ENCODE assay signal across 19 cellular contexts in genomic region chr12:62976110-62976640, GRCh38. TPM values are rescaled to one million over a fixed set of nuclear protein-coding genes. Genes with fewer than 3 reads are reported as not detected.
DNase-seq lines count a peak whose midpoint lies in the region; ATAC-seq, FAIRE-seq and TF ChIP-seq lines count a peak whose summit lies in the region.
"Had no signal": no experiment of that assay in that cellular context is flagged by ENCODE, and none has a peak within 500 bp of the region (broad histone marks: within the 10 kb centered on the region; RNA-seq: fewer than 3 reads in every experiment).

No MANE protein-coding gene starts in this region.

- H3K4me1 ChIP-seq in K562 (replicated peaks in 1 of 2; ENCODE audit: control insufficient read depth in 2 of 2, insufficient read depth in 2 of 2, low read length in 2 of 2): peaks cover 6 to 22% of the 10 kb centered on the region in 2 experiments; a peak in 3 of 5 replicates

- no peak overlapping the region for H3K9ac ChIP-seq in K562 (ENCODE audit: insufficient read depth in 1 of 2, low read depth in 2 of 2, low read length in 2 of 2)

- H3K4me2 ChIP-seq in K562 (ENCODE audit: insufficient read depth, low read length): no peak overlapping the region

- in situ Hi-C loops in K562 (cut with MboI): no loop called here

- TF ChIP-seq CTCF in K562 (IDR thresholded peaks at IDR 0.05 in 2 of 3, conservative IDR thresholded peaks at IDR 0.05 in 1 of 3; ENCODE audit: insufficient read depth in 2 of 3, low read depth in 1 of 3, low read length in 3 of 3): no peak

- no peak for TF ChIP-seq EP300 in K562 (IDR thresholded peaks at IDR 0.05; ENCODE audit: low read length)

- intact Hi-C loops in K562 (cut with micrococcal nuclease): loop anchor here (2.0 kb wide), 1 partner anchor 41 kb away; the partner anchor contains the start of gene PPM1H

- peak overlapping the region; percentile 91 for H2AFZ ChIP-seq in K562 (ENCODE audit: low read depth, low read length)

- WGBS in K562 (ENCODE audit: insufficient coverage, low coverage, missing lambda C conversion rate): 14% methylated on average over 3 of the region's 3 CpGs

- TF ChIP-seq POLR2A in K562 (conservative IDR thresholded peaks at IDR 0.05): no peak

- ATAC-seq in K562: no peak
- no peak for ATAC-seq in HG02884 (IDR thresholded peaks at IDR 0.05; ENCODE audit: unreplicated experiment)
- ATAC-seq in HG03571 (IDR thresholded peaks at IDR 0.05; ENCODE audit: unreplicated experiment): no peak
- ATAC-seq: GM12878 had no signal

- no peak for FAIRE-seq in K562 (lab: Jason Lieb, UNC)
- FAIRE-seq: GM12878, GM18507, H1 had no signal

- DNase-seq in Daoy (ENCODE audit: low read depth) (peak; percentile 42), ELR (ENCODE audit: low read depth) (peak; percentile 16), M059J (ENCODE audit: low read depth) (peak; percentile 15), K562 (ENCODE audit: extremely low read depth in 1 of 4, low spot score in 3 of 4) (peak in 1 of 4 experiments; percentile 34), NCI-H2227 treated with DMSO at 0.1 percent for 48 hours (lab: John Stamatoyannopoulos, UW) (no peak)
- DNase-seq: ACHN; C1 segment of cervical spinal cord; Calu3; CD4-positive, alpha-beta T cell; DMS79; HCEC 1CT; IMR-90; KG1 had no signal

- no peaks in the 10 kb centered on the region for H4K20me1 ChIP-seq in K562 (replicated peaks; ENCODE audit: control insufficient read depth, insufficient read depth, low read length)

- CTCF ChIA-PET in K562 (lab: Yijun Ruan, JAX; ENCODE audit: low intra/inter-chr PET ratio): no interaction called here

- H3K27me3 ChIP-seq in K562 (ENCODE audit: control insufficient read depth in 2 of 2, insufficient read depth in 2 of 2, low read length in 2 of 2): no peaks in the 10 kb centered on the region

- POLR2A ChIA-PET in K562 (lab: Yijun Ruan, JAX): interaction anchor here (0.6 kb wide), 2 partner anchors 45 to 796 kb away, joined by 3 read pairs; no protein-coding TSS in a partner anchor

- no peaks in the 10 kb centered on the region for H3K9me1 ChIP-seq in K562 (ENCODE audit: control insufficient read depth, insufficient read depth, low read length)

- no TSS peak for BruUV-seq in K562 (replicated peaks; lab: Mats Ljungman, UMichigan)

- TF ChIP-seq RAD21 in K562 (CRISPR knock-in tag; conservative IDR thresholded peaks at IDR 0.05 in 1 of 2, IDR thresholded peaks at IDR 0.05 in 1 of 2): no peak

- H3K79me2 ChIP-seq in K562 (ENCODE audit: control insufficient read depth, insufficient read depth, low read length): no peaks in the 10 kb centered on the region

- no peak overlapping the region for H3K4me3 ChIP-seq in K562
- H3K4me3 ChIP-seq: GM12878 had no signal

- peak overlapping the region; percentile 75; the same call in 1 of the 3 replicates for H3K27ac ChIP-seq in K562 (ENCODE audit: extremely low read depth, low read depth, low read length)

- no peaks in the 10 kb centered on the region for H3K36me3 ChIP-seq in K562 (ENCODE audit: control insufficient read depth, insufficient read depth, low read length)

- H3K9me3 ChIP-seq in K562 (replicated peaks; ENCODE audit: control insufficient read depth, insufficient read depth, low read depth, low read length): no peaks in the 10 kb centered on the region

TF ChIP-seq in K562, 482 proteins besides CTCF, POLR2A, EP300 and RAD21:
- TF ChIP-seq KAT8 (IDR thresholded peaks at IDR 0.05; ENCODE audit: low read depth) (no peak), CBFA2T3 (IDR thresholded peaks at IDR 0.05) (peak; percentile 20; the same call in 1 of the 2 replicates), CEBPG (CRISPR knock-in tag; IDR thresholded peaks at IDR 0.05) (no peak), CEBPG (tag; conservative IDR thresholded peaks at IDR 0.05 in 1 of 2, IDR thresholded peaks at IDR 0.05 in 1 of 2) (0 out of 4 replicates have a peak, but pooled peaks of 1 of the 2 experiments have one; percentile 17), ARID1B (IDR thresholded peaks at IDR 0.05) (0 out of 2 replicates have a peak, but pooled peaks have one; percentile 12), NFXL1 (CRISPR knock-in tag; IDR thresholded peaks at IDR 0.05) (no peak), ZNF282 (CRISPR knock-in tag; IDR thresholded peaks at IDR 0.05) (no peak)

RNA-seq across cellular contexts. Expression of gene PPM1H, which starts 41.2 kb away (rescaled TPM):
- total RNA-seq in Daoy (2014; rRNA removed; shearing (Covaris generic)): 9.7 and 9.8 TPM in 2 replicates
- 5.2 and 9.2 TPM in 2 replicates for total RNA-seq in M059J (2014; rRNA removed; shearing (Covaris generic))
- total RNA-seq in K562 (2011; cell fraction: chromatin; rRNA removed; ENCODE audit: low replicate concordance): 4.0 and 12.4 TPM in 2 replicates
- 5.7 and 6.2 TPM in 2 replicates for total RNA-seq in K562 (2011; cell fraction: nucleolus; rRNA removed)
- 5.2 and 6.4 TPM in 2 replicates for total RNA-seq in K562 (2011; cell fraction: nucleoplasm; rRNA removed)
- 11.3 and 13.0 TPM in 2 replicates for total RNA-seq in K562 (2014; rRNA removed)
- total RNA-seq in K562 (2014; rRNA removed; fragmentation: Illumina TruSeq; extraction: Trizol): 13.7 and 17.2 TPM in 2 replicates
- total RNA-seq in K562 (2015; rRNA removed; fragmentation: Illumina TruSeq; extraction: Trizol): 29.0 and 29.3 TPM in 2 replicates
- total RNA-seq in K562 (2021): 21.5 and 23.0 TPM in 2 replicates
- polyA plus RNA-seq in K562 (2011; rRNA removed): 4.8 and 6.1 TPM in 2 replicates
- 4.5 and 5.7 TPM in 2 replicates for polyA plus RNA-seq in K562 (2011; cell fraction: cytosol; rRNA removed)
- 3.7 and 4.0 TPM in 2 replicates for polyA plus RNA-seq in K562 (2011; cell fraction: nucleus; rRNA removed)
- 9.0 and 13.2 TPM in 2 replicates for polyA plus RNA-seq in K562 (2012)
- polyA plus RNA-seq in K562 (2014; fragmentation: Illumina TruSeq; extraction: Trizol): 11.1 and 11.6 TPM in 2 replicates
- polyA plus RNA-seq in K562 (2014; fragmentation: Nextera tagmentation; extraction: Ambion mirVana): 1 to 10 TPM; 5.3 to 8.1 TPM
- polyA plus RNA-seq in K562 (2014; rRNA removed): 9.3 and 9.7 TPM in 2 replicates
- polyA minus RNA-seq in K562 (2011; rRNA and poly(A)+ RNA removed): 10.7 and 12.0 TPM in 2 replicates
- polyA minus RNA-seq in K562 (2011; cell fraction: cytosol; rRNA and poly(A)+ RNA removed): 6.6 and 9.7 TPM in 2 replicates
- polyA minus RNA-seq in K562 (2011; cell fraction: nucleus; rRNA and poly(A)+ RNA removed): 5.8 and 6.6 TPM in 2 replicates
- total RNA-seq: B cell; CD4-positive, alpha-beta T cell had no signal
